In genomic region chr11:123188508-123189165, GRCh38 we compare ENCODE assay signal across 10 cellular contexts. TPM values are rescaled to one million over a fixed set of nuclear protein-coding genes. Genes with fewer than 3 reads are reported as not detected.
A peak's percentile ranks its signal among the peaks of the same experiment; 100 is the strongest.
DNase-seq lines count a peak whose midpoint lies in the region; ATAC-seq, FAIRE-seq and TF ChIP-seq lines count a peak whose summit lies in the region.
"Had no signal": no experiment of that assay in that cellular context is flagged by ENCODE, and none has a peak within 500 bp of the region (broad histone marks: within the 10 kb centered on the region; RNA-seq: fewer than 3 reads in every experiment).

No MANE protein-coding gene starts in this region.

- no peak for TF ChIP-seq EP300 in A549 (IDR thresholded peaks at IDR 0.05)

- TF ChIP-seq CTCF in A549 (IDR thresholded peaks at IDR 0.05), result no peak
- TF ChIP-seq CTCF in PC-3 (conservative IDR thresholded peaks at IDR 0.05; ENCODE audit: low read depth, low read length), result no peak
- TF ChIP-seq CTCF in epithelial cell of proximal tubule (conservative IDR thresholded peaks at IDR 0.05; ENCODE audit: low read depth, low read length), result no peak

- H3K36me3 ChIP-seq in PC-3 (ENCODE audit: low read depth, low read length) (0 out of 2 replicates have a peak, but pooled peaks cover 5% of the 10 kb centered on the region), muscle layer of colon (ENCODE audit: insufficient read depth, low read length) (peaks cover 6% of the 10 kb centered on the region)

- TF ChIP-seq RAD21 in A549 (conservative IDR thresholded peaks at IDR 0.05 in 1 of 2, IDR thresholded peaks at IDR 0.05 in 1 of 2), result no peak

- no TSS peak for BruUV-seq in PC-3 (replicated peaks; lab: Mats Ljungman, UMichigan)

- no peak for TF ChIP-seq POLR2A in A549 (IDR thresholded peaks at IDR 0.05; ENCODE audit: low read length)

- WGBS in A549 (ENCODE audit: missing lambda C conversion rate), result 33% methylated on average over 5 of the region's 5 CpGs

- no peaks in the 10 kb centered on the region for H3K9me2 ChIP-seq in PC-3 (replicated peaks; ENCODE audit: low read length)

- H3K79me2 ChIP-seq in PC-3 (ENCODE audit: low read length), result peaks cover 75% of the 10 kb centered on the region

- no peaks in the 10 kb centered on the region for H3F3A ChIP-seq in PC-3 (ENCODE audit: low read length, unreplicated experiment)

- H3K9me3 ChIP-seq in A549, result no peaks in the 10 kb centered on the region
- no peaks in the 10 kb centered on the region for H3K9me3 ChIP-seq in PC-3 (ENCODE audit: low read length)
- H3K9me3 ChIP-seq in muscle layer of colon (ENCODE audit: low read length), result no peaks in the 10 kb centered on the region

- peak overlapping the region; percentile 62 for H3K4me2 ChIP-seq in A549
- peak overlapping the region; percentile 72 for H3K4me2 ChIP-seq in PC-3 (ENCODE audit: low read length)

- H3K4me3 ChIP-seq in A549 (no peak overlapping the region), PC-3 (ENCODE audit: low read length) (peak overlapping the region; percentile 27; the same call in 1 of the 2 replicates), epithelial cell of proximal tubule (ENCODE audit: low read depth, low read length) (peak overlapping the region; percentile 25), muscle layer of colon (ENCODE audit: low read depth in 1 of 2, low read length in 2 of 2) (peak overlapping the region in 1 of 2 donors; percentile 42)

- DNase-seq in A549 (ENCODE audit: low read depth in 1 of 2, low spot score in 1 of 2), result no peak
- peak; percentile 61 for DNase-seq in PC-3
- DNase-seq in epithelial cell of proximal tubule (ENCODE audit: low read depth), result no peak
- DNase-seq in germinal center (ENCODE audit: low spot score), result no peak
- no peak for DNase-seq in DMS53 (lab: John Stamatoyannopoulos, UW)
- DNase-seq in NCI-H187 treated with DMSO at 0.1 percent for 48 hours (lab: John Stamatoyannopoulos, UW), result no peak
- DNase-seq: NCI-H510A had no signal

- ATAC-seq in A549 (peak; percentile 26 to 62; a peak in 3 of 6 replicates), PC-3 (peak; percentile 67), HG02885 (IDR thresholded peaks at IDR 0.05; ENCODE audit: poor library complexity, unreplicated experiment) (no peak)

- H3K27me3 ChIP-seq in PC-3 (ENCODE audit: low read length) (no peaks in the 10 kb centered on the region), muscle layer of colon (ENCODE audit: control insufficient read depth in 1 of 2, insufficient read depth in 2 of 2, low read length in 2 of 2) (peaks cover 0 to under 1% of the 10 kb centered on the region in 2 donors)

- H3K4me1 ChIP-seq in A549 (peaks cover 61% of the 10 kb centered on the region), PC-3 (ENCODE audit: insufficient read depth, low read length) (peaks cover 67% of the 10 kb centered on the region), muscle layer of colon (ENCODE audit: insufficient read depth, low read length) (peaks cover 87% of the 10 kb centered on the region)

- no peak for FAIRE-seq in A549 (lab: Jason Lieb, UNC)

- H3K27ac ChIP-seq in A549 (peak overlapping the region; percentile 67 to 84), PC-3 (ENCODE audit: low read length) (peak overlapping the region; percentile 74), muscle layer of colon (ENCODE audit: low read depth, low read length) (peak overlapping the region; percentile 65)

- H2AFZ ChIP-seq in PC-3 (ENCODE audit: low read length), result 0 out of 2 replicates have a peak overlapping the region, but pooled peaks have one; percentile 8

- H4K20me1 ChIP-seq in PC-3 (ENCODE audit: low read length), result no peaks in the 10 kb centered on the region

- peak overlapping the region; percentile 30 for H3K9ac ChIP-seq in PC-3 (ENCODE audit: low read length)
- peak overlapping the region; percentile 55 for H3K9ac ChIP-seq in muscle layer of colon (ENCODE audit: low read length)

- CTCF ChIA-PET in A549 (lab: Yijun Ruan, JAX), result interaction anchor here (0.6 to 3.1 kb wide), 4 partner anchors 58 to 88 kb away, joined by 3 to 15 read pairs (median 3); no protein-coding TSS in a partner anchor
- CTCF ChIA-PET in PC-3 (lab: Charles Lee), result interaction anchor here (0.9 to 1.3 kb wide), 3 partner anchors 59 to 86 kb away, joined by 3 to 7 read pairs (median 3); no protein-coding TSS in a partner anchor

- intact Hi-C loops in PC-3 (cut with micrococcal nuclease), result loop anchor here (2.0 kb wide), 1 partner anchor 16 kb away; no protein-coding TSS in a partner anchor

- POLR2A ChIA-PET in A549 (lab: Yijun Ruan, JAX) (no interaction called here), PC-3 (lab: Charles Lee; ENCODE audit: unreplicated experiment) (interaction anchor here (0.7 kb wide), 1 partner anchor 84 kb away, joined by 5 read pairs; no protein-coding TSS in a partner anchor)

TF ChIP-seq in A549, 52 proteins besides CTCF, POLR2A, EP300 and RAD21:
- TF ChIP-seq, protein P1, sequence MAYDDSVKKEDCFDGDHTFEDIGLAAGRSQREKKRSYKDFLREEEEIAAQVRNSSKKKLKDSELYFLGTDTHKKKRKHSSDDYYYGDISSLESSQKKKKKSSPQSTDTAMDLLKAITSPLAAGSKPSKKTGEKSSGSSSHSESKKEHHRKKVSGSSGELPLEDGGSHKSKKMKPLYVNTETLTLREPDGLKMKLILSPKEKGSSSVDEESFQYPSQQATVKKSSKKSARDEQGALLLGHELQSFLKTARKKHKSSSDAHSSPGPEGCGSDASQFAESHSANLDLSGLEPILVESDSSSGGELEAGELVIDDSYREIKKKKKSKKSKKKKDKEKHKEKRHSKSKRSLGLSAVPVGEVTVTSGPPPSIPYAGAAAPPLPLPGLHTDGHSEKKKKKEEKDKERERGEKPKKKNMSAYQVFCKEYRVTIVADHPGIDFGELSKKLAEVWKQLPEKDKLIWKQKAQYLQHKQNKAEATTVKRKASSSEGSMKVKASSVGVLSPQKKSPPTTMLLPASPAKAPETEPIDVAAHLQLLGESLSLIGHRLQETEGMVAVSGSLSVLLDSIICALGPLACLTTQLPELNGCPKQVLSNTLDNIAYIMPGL (CRISPR knock-in tag; IDR thresholded peaks at IDR 0.05; ENCODE audit: borderline replicate concordance), result no peak
- 0 out of 2 replicates have a peak, but pooled peaks have one; percentile 19 for TF ChIP-seq FOSL2 (IDR thresholded peaks at IDR 0.05)
- peak; percentile 72 for TF ChIP-seq FOSL2 (CRISPR knock-in tag; IDR thresholded peaks at IDR 0.05)
TF ChIP-seq in A549: peak in this region for 1.

RNA-seq across cellular contexts. Expression of gene CLMP, which starts 6.4 kb away (rescaled TPM):
- polyA plus RNA-seq in A549 (2011; rRNA removed) (15.7 and 19.0 TPM in 2 replicates), A549 (2017; fragmentation: RNase III; extraction: RNeasy Plus Mini Kit Qiagen cat#74134 plus additional on column Dnase treatment) (16.9 to 18.2 TPM (median 17.1 TPM) in 3 replicates)
- 6.2 TPM in 2 replicates for polyA plus RNA-seq in A549 (2012; cell fraction: cytosol; rRNA removed)
- 3.3 TPM in 2 replicates for polyA plus RNA-seq in A549 (2012; cell fraction: nucleus; rRNA removed)
- 36.2 and 41.9 TPM in 2 replicates for polyA minus RNA-seq in A549 (2011; rRNA and poly(A)+ RNA removed)
- total RNA-seq in PC-3 (2014; rRNA removed) (30.4 and 33.0 TPM in 2 replicates), epithelial cell of proximal tubule (19.0 and 27.7 TPM in 2 replicates)
- total RNA-seq: lung microvascular endothelial cell had no signal
